Comparison of ENCODE assay signal across 8 cellular contexts in genomic region chr4:99949034-99949998, GRCh38. TPM values are rescaled to one million over a fixed set of nuclear protein-coding genes. Genes with fewer than 3 reads are reported as not detected.
DNase-seq lines count a peak whose midpoint lies in the region; ATAC-seq and TF ChIP-seq lines count a peak whose summit lies in the region.

No MANE protein-coding gene starts in this region.

- H3K4me1 ChIP-seq in hepatocyte (ENCODE audit: insufficient read depth): peaks cover 31% of the 10 kb centered on the region
- H3K4me1 ChIP-seq in rectal smooth muscle tissue (ENCODE audit: control insufficient read depth, insufficient read depth, low read length): peaks cover 12% of the 10 kb centered on the region
- H3K4me1 ChIP-seq in aorta (ENCODE audit: control insufficient read depth in 1 of 2, insufficient read depth in 2 of 2, low read length in 2 of 2): no peaks in the 10 kb centered on the region

- H3K27ac ChIP-seq in hepatocyte: peak overlapping the region; percentile 99
- peak overlapping the region; percentile 84 for H3K27ac ChIP-seq in rectal smooth muscle tissue (ENCODE audit: low read depth, low read length)
- H3K27ac ChIP-seq in aorta (ENCODE audit: low read depth in 1 of 2, low read length in 2 of 2): peak overlapping the region in 1 of 2 donors; percentile 81

- TF ChIP-seq POLR2A in GM15510 (IDR thresholded peaks at IDR 0.05; ENCODE audit: borderline replicate concordance, extremely low read depth, insufficient read length): peak; percentile 38

- peak overlapping the region; percentile 67 for H3K9ac ChIP-seq in rectal smooth muscle tissue (ENCODE audit: low read length)

- intact Hi-C loops in aorta (cut with DNase I): loop anchor here (2.0 to 5.0 kb wide), 3 partner anchors 57 to 389 kb away; partner anchors contain the start of gene LAMTOR3 (in 2 of the 2)

- H3K9me3 ChIP-seq in hepatocyte (ENCODE audit: low read depth) (no peaks in the 10 kb centered on the region), aorta (ENCODE audit: control insufficient read depth, low read length) (no peaks in the 10 kb centered on the region)

- peak; percentile 28 for ATAC-seq in HG02943 (IDR thresholded peaks at IDR 0.05; ENCODE audit: low read depth, unreplicated experiment)
- ATAC-seq in aorta (ENCODE audit: low FRiP score): peak; percentile 69

- H3K9me2 ChIP-seq in hepatocyte (replicated peaks; ENCODE audit: insufficient read depth): no peaks in the 10 kb centered on the region

- H3K4me3 ChIP-seq in astrocyte of the cerebellum (ENCODE audit: low read depth, low read length) (peak overlapping the region; percentile 88), hepatocyte (peak overlapping the region; percentile 90), rectal smooth muscle tissue (ENCODE audit: low read length) (peak overlapping the region; percentile 76), aorta (ENCODE audit: low read length in 2 of 2) (peak overlapping the region; percentile 72 to 90)

- under 1% methylated on average over 50 of the region's 98 CpGs for WGBS in hepatocyte (ENCODE audit: low lambda C conversion rate, missing lambda C conversion rate)
- 0 to 1% methylated on average over 77 to 98 of the region's 98 CpGs for WGBS in aorta, 2 donors

- H3K79me2 ChIP-seq in hepatocyte: peaks cover 40% of the 10 kb centered on the region

- H3K36me3 ChIP-seq in hepatocyte (replicated peaks; ENCODE audit: insufficient read depth, low read depth) (no peaks in the 10 kb centered on the region), rectal smooth muscle tissue (ENCODE audit: control insufficient read depth, insufficient read depth, low read length) (no peaks in the 10 kb centered on the region), aorta (ENCODE audit: control insufficient read depth in 1 of 2, insufficient read depth in 2 of 2, low read length in 1 of 2) (no peaks in the 10 kb centered on the region)

- peak overlapping the region; percentile 93 for H3K4me2 ChIP-seq in hepatocyte

- H3K27me3 ChIP-seq in hepatocyte (no peaks in the 10 kb centered on the region), rectal smooth muscle tissue (ENCODE audit: control insufficient read depth, insufficient read depth, low read length) (no peaks in the 10 kb centered on the region), aorta (ENCODE audit: control insufficient read depth in 1 of 2, insufficient read depth in 2 of 2, low read length in 1 of 2) (no peaks in the 10 kb centered on the region)

- in situ Hi-C loops in astrocyte of the cerebellum (cut with HindIII; ENCODE audit: low sequenced_read_pairs): no loop called here

- TF ChIP-seq CTCF in astrocyte of the cerebellum (IDR thresholded peaks at IDR 0.05; ENCODE audit: low read depth, low read length, missing control alignments) (peak; percentile 94), hepatocyte (IDR thresholded peaks at IDR 0.05; ENCODE audit: poor library complexity) (peak; percentile 88)

- peak overlapping the region; percentile 83 for H2AFZ ChIP-seq in hepatocyte

- no peaks in the 10 kb centered on the region for H4K20me1 ChIP-seq in hepatocyte (ENCODE audit: insufficient read depth, poor library complexity, severe bottlenecking)

- DNase-seq in NCI-H187 (lab: John Stamatoyannopoulos, UW) (peak; percentile 61 to 84), T-helper 2 cell (peak; percentile 64 to 94 (median 84)), astrocyte of the cerebellum (ENCODE audit: low read depth) (peak; percentile 91), hepatocyte (ENCODE audit: low spot score) (peak; percentile 96), aorta (peak; percentile 93)

RNA-seq across cellular contexts. Expression of gene H2AZ1, which starts 0.8 kb away (rescaled TPM):
- total RNA-seq in hepatocyte: 339 and 361 TPM in 2 replicates
- 363 and 427 TPM in 2 replicates for polyA plus RNA-seq in hepatocyte
- 10 to 100 TPM; 86.6 to 99.2 TPM for total RNA-seq in aorta
- 100 to 1,000 TPM; 128 to 189 TPM for polyA plus RNA-seq in aorta

RNA-seq across cellular contexts. Expression of gene DNAJB14, which starts 2.9 kb away (rescaled TPM):
- 49.1 and 52.6 TPM in 2 replicates for total RNA-seq in hepatocyte
- polyA plus RNA-seq in hepatocyte: 19.0 and 25.1 TPM in 2 replicates
- total RNA-seq in aorta: 10 to 100 TPM; 57.8 to 58.6 TPM
- polyA plus RNA-seq in aorta: 10 to 100 TPM; 12.4 to 14.1 TPM

RNA-seq across cellular contexts. Expression of gene LAMTOR3, which starts 55.1 kb away (rescaled TPM):
- total RNA-seq in hepatocyte (133 and 143 TPM in 2 replicates), aorta (10 to 100 TPM; 31.1 to 31.5 TPM)
- polyA plus RNA-seq in hepatocyte (90.7 and 126 TPM in 2 replicates), aorta (10 to 100 TPM; 36.9 to 53.1 TPM)
